Comparison of ENCODE assay signal across 8 cellular contexts in the genomic region with DNA sequence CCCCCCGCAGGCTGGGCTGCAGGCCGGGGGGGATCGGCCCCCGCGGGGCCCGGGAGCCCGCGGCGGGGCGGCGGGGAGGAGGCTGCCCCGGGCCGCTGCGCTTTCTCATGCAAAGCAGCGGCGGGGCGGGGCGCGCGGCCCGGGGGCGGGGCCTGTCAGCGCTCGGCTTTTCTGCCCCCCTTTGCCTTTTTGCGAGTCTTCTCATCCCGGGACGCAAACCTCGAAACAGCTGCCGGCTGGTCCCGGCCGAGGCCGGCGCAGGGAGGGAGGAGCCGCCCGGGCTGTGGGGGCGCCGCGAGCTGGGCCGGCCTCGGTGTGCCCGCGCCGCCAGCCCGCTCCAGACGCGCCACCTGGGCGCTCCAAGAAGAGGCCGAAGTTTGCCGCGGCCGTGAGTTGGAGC. TPM values are rescaled to one million over a fixed set of nuclear protein-coding genes. Genes with fewer than 3 reads are reported as not detected.
DNase-seq lines count a peak whose midpoint lies in the region; ATAC-seq and TF ChIP-seq lines count a peak whose summit lies in the region.

A gene with protein sequence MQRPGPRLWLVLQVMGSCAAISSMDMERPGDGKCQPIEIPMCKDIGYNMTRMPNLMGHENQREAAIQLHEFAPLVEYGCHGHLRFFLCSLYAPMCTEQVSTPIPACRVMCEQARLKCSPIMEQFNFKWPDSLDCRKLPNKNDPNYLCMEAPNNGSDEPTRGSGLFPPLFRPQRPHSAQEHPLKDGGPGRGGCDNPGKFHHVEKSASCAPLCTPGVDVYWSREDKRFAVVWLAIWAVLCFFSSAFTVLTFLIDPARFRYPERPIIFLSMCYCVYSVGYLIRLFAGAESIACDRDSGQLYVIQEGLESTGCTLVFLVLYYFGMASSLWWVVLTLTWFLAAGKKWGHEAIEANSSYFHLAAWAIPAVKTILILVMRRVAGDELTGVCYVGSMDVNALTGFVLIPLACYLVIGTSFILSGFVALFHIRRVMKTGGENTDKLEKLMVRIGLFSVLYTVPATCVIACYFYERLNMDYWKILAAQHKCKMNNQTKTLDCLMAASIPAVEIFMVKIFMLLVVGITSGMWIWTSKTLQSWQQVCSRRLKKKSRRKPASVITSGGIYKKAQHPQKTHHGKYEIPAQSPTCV (plus strand): TSS at position 198 of the 400 bp plus-strand sequence. CDS start 479 bp downstream, outside the sequence.

- TF ChIP-seq CTCF in Loucy (conservative IDR thresholded peaks at IDR 0.05; ENCODE audit: low read length) (no peak), astrocyte of the cerebellum (IDR thresholded peaks at IDR 0.05; ENCODE audit: low read depth, low read length, missing control alignments) (no peak)

- H3K27me3 Mint-ChIP-seq in stimulated activated naive B cell treated with anti-CD40 and anti-IgM and Interleukin-4, amounts not matched to agents 10 μg/mL and 1 μg/mL and 100 μg/mL, for 72 hours: peaks cover 22 to 44% of the 10 kb centered on the region in 2 donors

- DNase-seq in astrocyte of the cerebellum (ENCODE audit: low read depth) (no peak), left colon (peak; percentile 19 to 25), 8988T (no peak), DMS153 (lab: John Stamatoyannopoulos, UW) (no peak), NCI-H1436 treated with DMSO at 0.1 percent for 48 hours (lab: John Stamatoyannopoulos, UW) (no peak)
- no peak for DNase-seq in stimulated activated naive B cell treated with anti-CD40 and anti-IgM and Interleukin-4, amounts not matched to agents 10 μg/mL and 1 μg/mL and 100 μg/mL, for 72 hours

- H3K9me3 Mint-ChIP-seq in stimulated activated naive B cell treated with anti-CD40 and anti-IgM and Interleukin-4, amounts not matched to agents 10 μg/mL and 1 μg/mL and 100 μg/mL, for 72 hours: peaks cover 0 to 2% of the 10 kb centered on the region in 2 donors

- H4K20me1 ChIP-seq in Loucy (ENCODE audit: insufficient read depth, low read length, poor library complexity, severe bottlenecking): no peaks in the 10 kb centered on the region

- peaks cover 4 to 6% of the 10 kb centered on the region in 2 donors for H3K4me1 Mint-ChIP-seq in stimulated activated naive B cell treated with anti-CD40 and anti-IgM and Interleukin-4, amounts not matched to agents 10 μg/mL and 1 μg/mL and 100 μg/mL, for 72 hours

- intact Hi-C loops in left colon (cut with DNase I, micrococcal nuclease): no loop called here

- H3K4me3 ChIP-seq in Loucy (ENCODE audit: low read length, poor library complexity, severe bottlenecking): no peak within 1 kb of the TSS
- peak within 1 kb of the TSS; percentile 20 for H3K4me3 ChIP-seq in astrocyte of the cerebellum (ENCODE audit: low read depth, low read length)

- H3F3A ChIP-seq in Loucy (ENCODE audit: low read depth): no peaks in the 10 kb centered on the region

- H3K4me1 ChIP-seq in Loucy (ENCODE audit: insufficient read depth, low read length, poor library complexity, severe bottlenecking): no peaks in the 10 kb centered on the region

- no peak for ATAC-seq in left colon
- ATAC-seq in stimulated activated naive B cell treated with anti-CD40 and anti-IgM and Interleukin-4, amounts not matched to agents 10 μg/mL and 1 μg/mL and 100 μg/mL, for 72 hours (replicated peaks): no peak
- ATAC-seq in HG02973 (IDR thresholded peaks at IDR 0.05; ENCODE audit: unreplicated experiment): no peak

- peak within 1 kb of the TSS; percentile 92 for H3K27ac Mint-ChIP-seq in stimulated activated naive B cell treated with anti-CD40 and anti-IgM and Interleukin-4, amounts not matched to agents 10 μg/mL and 1 μg/mL and 100 μg/mL, for 72 hours

- peaks cover 8% of the 10 kb centered on the region for H3K27me3 ChIP-seq in Loucy (ENCODE audit: insufficient read depth, low read length, poor library complexity, severe bottlenecking)

- H3K9me3 ChIP-seq in Loucy (ENCODE audit: insufficient read depth, low read depth, low read length): no peaks in the 10 kb centered on the region

- peaks cover 4 to 7% of the 10 kb centered on the region in 2 donors for H3K36me3 Mint-ChIP-seq in stimulated activated naive B cell treated with anti-CD40 and anti-IgM and Interleukin-4, amounts not matched to agents 10 μg/mL and 1 μg/mL and 100 μg/mL, for 72 hours

- H3K4me3 Mint-ChIP-seq in stimulated activated naive B cell treated with anti-CD40 and anti-IgM and Interleukin-4, amounts not matched to agents 10 μg/mL and 1 μg/mL and 100 μg/mL, for 72 hours: peak within 1 kb of the TSS; percentile 30 to 56

- no peaks in the 10 kb centered on the region for H3K36me3 ChIP-seq in Loucy (ENCODE audit: insufficient read depth, low read length)

- no peaks in the 10 kb centered on the region for H3K9me2 ChIP-seq in Loucy (replicated peaks; ENCODE audit: low read depth, low read length)

- H3K4me2 ChIP-seq in Loucy (ENCODE audit: low read depth, low read length, poor library complexity, severe bottlenecking): peak within 1 kb of the TSS; percentile 24

- in situ Hi-C loops in astrocyte of the cerebellum (cut with HindIII; ENCODE audit: low sequenced_read_pairs): no loop called here

- no peak within 1 kb of the TSS for H2AFZ ChIP-seq in Loucy (ENCODE audit: low read length)

- H3K9ac ChIP-seq in Loucy (ENCODE audit: low read depth, low read length, poor library complexity, severe bottlenecking): no peak within 1 kb of the TSS

- no peaks in the 10 kb centered on the region for H3K79me2 ChIP-seq in Loucy (ENCODE audit: insufficient read depth, low read length)

RNA-seq across cellular contexts. Expression of the gene that starts here (rescaled TPM):
- under 1 TPM; 0.14 to 0.40 TPM for total RNA-seq in left colon

Comparison
In these comparisons a context has a peak if more than half of its experiments do, and no peak if none do; other contexts are left out.
1. Peak in DNase-seq in left colon; RNA of the gene not detected or under 1 TPM.